ENCODE assay signal across 21 cellular contexts in the genomic region with DNA sequence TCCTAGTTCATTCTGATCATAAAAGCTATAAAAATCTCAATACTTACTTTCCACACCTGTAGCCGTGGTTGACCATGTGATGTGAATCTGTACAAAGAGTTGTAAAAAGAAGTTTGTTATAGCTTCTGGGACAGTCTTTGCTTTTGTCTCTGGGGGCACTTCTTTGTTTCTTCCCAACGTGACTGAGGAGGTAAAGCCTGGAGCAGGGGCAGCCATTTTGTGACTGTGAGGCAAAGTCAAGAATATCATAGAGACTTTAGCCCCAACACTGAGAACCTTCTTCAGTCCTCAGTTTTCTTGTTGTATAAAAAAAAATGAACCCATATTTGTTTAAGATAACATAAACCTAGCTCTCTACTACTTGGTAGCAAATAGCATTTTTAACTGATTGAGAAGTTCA. TPM values are rescaled to one million over a fixed set of nuclear protein-coding genes. Genes with fewer than 3 reads are reported as not detected.
DNase-seq lines count a peak whose midpoint lies in the region; TF ChIP-seq lines count a peak whose summit lies in the region.
"Had no signal": no experiment of that assay in that cellular context is flagged by ENCODE, and none has a peak within 500 bp of the region (broad histone marks: within the 10 kb centered on the region; RNA-seq: fewer than 3 reads in every experiment).

No MANE protein-coding gene starts in this region.

- H3K9ac ChIP-seq in mesenchymal stem cell (ENCODE audit: low read length) (no peak overlapping the region), smooth muscle cell (ENCODE audit: low read depth) (no peak overlapping the region)
- H3K9ac ChIP-seq: BLaER1 treated with 17β-estradiol and CSF1 and Interleukin-3, amounts not matched to agents 10 nM and 100 nM had no signal

- no peak overlapping the region for H3K23ac ChIP-seq in mesenchymal stem cell (ENCODE audit: low read length in 2 of 2)

- peaks cover 22% of the 10 kb centered on the region for H3F3A ChIP-seq in smooth muscle cell (ENCODE audit: low read depth)

- H3K4ac ChIP-seq in mesenchymal stem cell (ENCODE audit: low read depth in 1 of 2, low read length in 2 of 2), result no peak overlapping the region

- peak overlapping the region; percentile 98 for H3K27ac ChIP-seq in cardiac muscle cell
- H3K27ac ChIP-seq in left ventricle myocardium inferior (replicated peaks), result no peak overlapping the region
- no peak overlapping the region for H3K27ac ChIP-seq in mesenchymal stem cell (ENCODE audit: low read length, poor library complexity, severe bottlenecking)
- peak overlapping the region; percentile 99 for H3K27ac ChIP-seq in smooth muscle cell (ENCODE audit: low read depth)
- no peak overlapping the region for H3K27ac ChIP-seq in spleen
- H3K27ac ChIP-seq: 22Rv1; BLaER1 treated with 17β-estradiol and CSF1 and Interleukin-3, amounts not matched to agents 10 nM and 100 nM had no signal

- H3K27me3 ChIP-seq in cardiac muscle cell, result no peaks in the 10 kb centered on the region
- H3K27me3 ChIP-seq in left ventricle myocardium inferior (ENCODE audit: low read depth), result no peaks in the 10 kb centered on the region
- H3K27me3 ChIP-seq in mesenchymal stem cell (ENCODE audit: control insufficient read depth in 1 of 2, insufficient read depth in 1 of 2, low read length in 2 of 2), result peaks cover 13 to 15% of the 10 kb centered on the region in 2 experiments
- no peaks in the 10 kb centered on the region for H3K27me3 ChIP-seq in smooth muscle cell (ENCODE audit: low read depth)
- H3K27me3 ChIP-seq in spleen (replicated peaks in 1 of 7), result peaks cover 0 to 13% (median 0%) of the 10 kb centered on the region in 7 donors
- H3K27me3 ChIP-seq: BE2C; BLaER1 treated with 17β-estradiol and CSF1 and Interleukin-3, amounts not matched to agents 10 nM and 100 nM had no signal

- H3K18ac ChIP-seq in mesenchymal stem cell (ENCODE audit: low read depth in 1 of 2, low read length in 2 of 2), result peak overlapping the region in 1 of 2 experiments; percentile 46

- H3K79me2 ChIP-seq in smooth muscle cell (ENCODE audit: low read depth), result no peaks in the 10 kb centered on the region

- H3K9me3 ChIP-seq in cardiac muscle cell (ENCODE audit: low read depth), result no peaks in the 10 kb centered on the region
- H3K9me3 ChIP-seq in left ventricle myocardium inferior (replicated peaks), result peaks cover 5% of the 10 kb centered on the region
- H3K9me3 ChIP-seq in mesenchymal stem cell (ENCODE audit: control insufficient read depth, low read length), result peaks cover 4% of the 10 kb centered on the region
- H3K9me3 ChIP-seq in smooth muscle cell (replicated peaks; ENCODE audit: low read depth), result no peaks in the 10 kb centered on the region
- H3K9me3 ChIP-seq in spleen, result peaks cover 0 to 11% (median 0%) of the 10 kb centered on the region in 8 donors
- H3K9me3 ChIP-seq: BE2C, HAP-1 had no signal

- H2BK15ac ChIP-seq in mesenchymal stem cell (ENCODE audit: low read depth, poor library complexity, severe bottlenecking), result no peak overlapping the region

- H3K4me2 ChIP-seq in mesenchymal stem cell (ENCODE audit: low read length, poor library complexity, severe bottlenecking) (no peak overlapping the region), smooth muscle cell (no peak overlapping the region)
- H3K4me2 ChIP-seq: BLaER1 treated with 17β-estradiol and CSF1 and Interleukin-3, amounts not matched to agents 10 nM and 100 nM; GM23338 had no signal

- H2BK12ac ChIP-seq in mesenchymal stem cell (ENCODE audit: low read length in 2 of 2), result peak overlapping the region; percentile 87 to 90

- no peaks in the 10 kb centered on the region for H3K79me1 ChIP-seq in mesenchymal stem cell (replicated peaks; ENCODE audit: low read length, poor library complexity, severe bottlenecking)

- 90% methylated on average over 1 of the region's 2 CpGs for WGBS in mesenchymal stem cell
- WGBS in smooth muscle cell (ENCODE audit: low lambda C conversion rate), result 98% methylated on average over 2 of the region's 2 CpGs
- 80 to 93% (median 84%) methylated on average over 2 of the region's 2 CpGs for WGBS in spleen, 5 donors

- H3K14ac ChIP-seq in mesenchymal stem cell (ENCODE audit: low read length in 2 of 2), result no peak overlapping the region

- no peak overlapping the region for H4K8ac ChIP-seq in mesenchymal stem cell (ENCODE audit: low read length)

- no peak overlapping the region for H2AFZ ChIP-seq in mesenchymal stem cell (ENCODE audit: low read depth, low read length)
- no peak overlapping the region for H2AFZ ChIP-seq in smooth muscle cell (ENCODE audit: low read depth)
- H2AFZ ChIP-seq: GM23338 had no signal

- no peaks in the 10 kb centered on the region for H3K36me3 ChIP-seq in cardiac muscle cell
- H3K36me3 ChIP-seq in left ventricle myocardium inferior, result no peaks in the 10 kb centered on the region
- H3K36me3 ChIP-seq in mesenchymal stem cell (ENCODE audit: control insufficient read depth in 1 of 2, insufficient read depth in 2 of 2, low read depth in 1 of 2, low read length in 2 of 2), result no peaks in the 10 kb centered on the region
- no peaks in the 10 kb centered on the region for H3K36me3 ChIP-seq in smooth muscle cell (ENCODE audit: low read depth)
- H3K36me3 ChIP-seq in spleen, result no peaks in the 10 kb centered on the region
- H3K36me3 ChIP-seq: BE2C; BLaER1 treated with 17β-estradiol and CSF1 and Interleukin-3, amounts not matched to agents 10 nM and 100 nM; HAP-1 had no signal

- no peak overlapping the region for H2BK5ac ChIP-seq in mesenchymal stem cell (ENCODE audit: low read depth, low read length, poor library complexity, severe bottlenecking)

- no peak for TF ChIP-seq CTCF in cardiac muscle cell (IDR thresholded peaks at IDR 0.05; ENCODE audit: low read depth, low read length)
- TF ChIP-seq CTCF in left ventricle myocardium inferior (IDR thresholded peaks at IDR 0.05; ENCODE audit: borderline replicate concordance), result no peak
- no peak for TF ChIP-seq CTCF in smooth muscle cell (IDR thresholded peaks at IDR 0.05; ENCODE audit: borderline replicate concordance, insufficient read depth, poor library complexity, severe bottlenecking)
- no peak for TF ChIP-seq CTCF in spleen (IDR thresholded peaks at IDR 0.05 in 8 of 11, conservative IDR thresholded peaks at IDR 0.05 in 3 of 11)

- H4K20me1 ChIP-seq in smooth muscle cell (ENCODE audit: low read depth), result no peaks in the 10 kb centered on the region
- H4K20me1 ChIP-seq: BLaER1 treated with 17β-estradiol and CSF1 and Interleukin-3, amounts not matched to agents 10 nM and 100 nM had no signal

- H2BK120ac ChIP-seq in mesenchymal stem cell (ENCODE audit: low read depth, low read length), result no peak overlapping the region

- no peak overlapping the region for H2AK5ac ChIP-seq in mesenchymal stem cell (ENCODE audit: low read length, severe bottlenecking)

- no peak overlapping the region for H3K4me3 ChIP-seq in cardiac muscle cell
- no peak overlapping the region for H3K4me3 ChIP-seq in left ventricle myocardium inferior
- H3K4me3 ChIP-seq in mesenchymal stem cell (ENCODE audit: insufficient read depth in 1 of 2, low read depth in 1 of 2, low read length in 2 of 2), result no peak overlapping the region
- H3K4me3 ChIP-seq in smooth muscle cell, result no peak overlapping the region
- H3K4me3 ChIP-seq in spleen, result no peak overlapping the region
- H3K4me3 ChIP-seq: BLaER1 treated with 17β-estradiol and CSF1 and Interleukin-3, amounts not matched to agents 10 nM and 100 nM; GM12878; GM23338; HAP-1 had no signal

- TF ChIP-seq POLR2A in spleen (IDR thresholded peaks at IDR 0.05), result no peak

- H4K91ac ChIP-seq in mesenchymal stem cell (ENCODE audit: low read length), result no peak overlapping the region

- peaks cover 38% of the 10 kb centered on the region for H3K4me1 ChIP-seq in cardiac muscle cell (ENCODE audit: low read depth)
- peaks cover 26% of the 10 kb centered on the region for H3K4me1 ChIP-seq in left ventricle myocardium inferior
- peaks cover 6% of the 10 kb centered on the region for H3K4me1 ChIP-seq in mesenchymal stem cell (ENCODE audit: control insufficient read depth, insufficient read depth, low read depth, low read length)
- peaks cover 31% of the 10 kb centered on the region for H3K4me1 ChIP-seq in smooth muscle cell (ENCODE audit: low read depth)
- peaks cover 0 to 16% (median under 1%) of the 10 kb centered on the region in 6 donors for H3K4me1 ChIP-seq in spleen

- intact Hi-C loops in left ventricle myocardium inferior (cut with micrococcal nuclease), result no loop called here
- intact Hi-C loops in spleen (cut with DNase I; ENCODE audit: low total_unique reads), result no loop called here

- DNase-seq in cardiac muscle cell (ENCODE audit: low read depth in 1 of 2, low spot score in 1 of 2), result no peak
- DNase-seq in left ventricle myocardium inferior, result no peak
- no peak for DNase-seq in mesenchymal stem cell
- DNase-seq in smooth muscle cell (lab: John Stamatoyannopoulos, UW; ENCODE audit: unreplicated experiment), result no peak
- DNase-seq in NCI-H748 treated with DMSO at 0.1 percent for 48 hours (lab: John Stamatoyannopoulos, UW), result no peak
- no peak for DNase-seq in spleen
- DNase-seq: AML-193; BE2C; CD4-positive, alpha-beta T cell; CD8-positive, alpha-beta memory T cell; DMS 273 treated with DMSO at 0.1 percent for 48 hours; DMS79; EL; GDM1 had no signal

RNA-seq across cellular contexts. Expression of gene LYZL1, which starts 29.4 kb away (rescaled TPM):
- total RNA-seq in cardiac muscle cell (not detected in 2 replicates), left ventricle myocardium inferior (not detected), smooth muscle cell (not detected in 2 replicates), spleen (not detected)
- polyA plus RNA-seq in cardiac muscle cell (0.17 TPM in 1 of 2 replicates, not detected in the other), smooth muscle cell (not detected in 2 replicates), spleen (not detected)
- polyA plus RNA-seq in mesenchymal stem cell (2013, experiment 1 of 2), result not detected
- not detected for polyA plus RNA-seq in mesenchymal stem cell (2013, experiment 2 of 2)
- total RNA-seq: CD4-positive, alpha-beta T cell; CD8-positive, alpha-beta memory T cell; GM12878; GM23338 had no signal
- polyA plus RNA-seq: AG04450; CD14-positive monocyte; CD8-positive, alpha-beta memory T cell; GM12878; GM23338 had no signal

Comparison
In these comparisons a context has a peak if more than half of its experiments do, and no peak if none do; other contexts are left out.
1. H3K27ac ChIP-seq: peak in cardiac muscle cell (single experiment) and smooth muscle cell (single experiment); none in left ventricle myocardium inferior (single experiment), mesenchymal stem cell (single experiment) and spleen (0 of 8).